ENCODE assay signal across 19 cellular contexts in the genomic region with DNA sequence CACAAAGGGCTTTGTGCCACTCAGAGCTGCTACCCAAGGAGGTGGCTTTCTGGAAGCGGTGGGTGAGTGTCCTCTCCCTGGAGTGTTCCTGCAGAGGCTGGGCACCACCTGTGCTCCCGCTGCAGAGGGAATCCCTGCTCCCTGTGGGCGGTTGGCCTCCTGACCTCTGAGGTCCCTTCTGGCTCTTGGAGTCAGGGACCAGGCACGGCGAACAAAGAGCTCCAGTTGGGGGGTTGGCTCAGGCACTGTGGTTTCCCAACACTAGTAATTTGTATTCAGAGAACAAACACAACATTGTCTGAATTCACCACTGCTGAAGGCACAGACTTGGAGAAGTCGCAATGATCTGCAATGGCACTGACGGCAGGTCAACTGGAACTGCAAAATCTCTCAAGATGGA.
DNase-seq lines count a peak whose midpoint lies in the region; ATAC-seq, FAIRE-seq and TF ChIP-seq lines count a peak whose summit lies in the region.
"Had no signal": no experiment of that assay in that cellular context is flagged by ENCODE, and none has a peak within 500 bp of the region (broad histone marks: within the 10 kb centered on the region; RNA-seq: fewer than 3 reads in every experiment).

No MANE protein-coding gene starts in this region.

- TF ChIP-seq POLR2A in HepG2 (IDR thresholded peaks at IDR 0.05; ENCODE audit: insufficient read depth in 1 of 2, low read depth in 2 of 2, low read length in 2 of 2) (no peak), right lobe of liver (IDR thresholded peaks at IDR 0.05) (no peak)

- H3K14ac ChIP-seq in neuronal stem cell (ENCODE audit: low read length) = no peak overlapping the region

- no peak overlapping the region for H3K27ac Mint-ChIP-seq in glutamatergic neuron (ENCODE audit: unreplicated experiment)
- no peak overlapping the region for H3K27ac Mint-ChIP-seq in activated CD4-positive, alpha-beta memory T cell treated with anti-CD3 and anti-CD28 coated beads for 36 hours
- H3K27ac Mint-ChIP-seq: activated naive CD8-positive, alpha-beta T cell treated with anti-CD3 and anti-CD28 coated beads, Interleukin-2, amount 50 U/mL, for 24 hours; activated T-helper 17 cell treated with anti-CD3 and anti-CD28 coated beads, Interleukin-2, amount 50 U/mL, for 72 hours; stimulated activated naive CD8-positive, alpha-beta T cell treated with anti-CD3 and anti-CD28 coated beads, Interleukin-15, Interleukin-2, amounts not matched to agents 100 ng/mL and 50 ng/mL, for 24 hours had no signal

- H3K4me2 ChIP-seq in HepG2 (ENCODE audit: low read depth, low read length) = peak overlapping the region; percentile 35; the same call in 1 of the 2 replicates
- no peak overlapping the region for H3K4me2 ChIP-seq in neuronal stem cell (ENCODE audit: insufficient read depth, low read length, poor library complexity, severe bottlenecking)
- H3K4me2 ChIP-seq: A549 had no signal

- no peak overlapping the region for H2BK12ac ChIP-seq in neuronal stem cell (ENCODE audit: low read length)

- H4K91ac ChIP-seq in neuronal stem cell (ENCODE audit: low read depth, low read length, poor library complexity) = no peak overlapping the region

- H3K9ac ChIP-seq in HepG2 (ENCODE audit: insufficient read depth, low read depth, low read length) (no peak overlapping the region), neuronal stem cell (ENCODE audit: low read depth, low read length, poor library complexity) (no peak overlapping the region)

- H4K8ac ChIP-seq in neuronal stem cell (ENCODE audit: low read depth, low read length) = no peak overlapping the region

- H2BK5ac ChIP-seq in neuronal stem cell (ENCODE audit: low read length) = no peak overlapping the region

- DNase-seq in HepG2 (ENCODE audit: low spot score) (peak; percentile 34), right lobe of liver (no peak), glutamatergic neuron (peak; percentile 21), neuronal stem cell (ENCODE audit: low spot score) (peak; percentile 26), urothelium cell line (ENCODE audit: low spot score) (peak; percentile 71), COR-L47 (lab: John Stamatoyannopoulos, UW) (no peak), cerebellar nuclear complex (lab: John Stamatoyannopoulos, UW) (no peak)
- no peak for DNase-seq in activated CD4-positive, alpha-beta memory T cell treated with anti-CD3 and anti-CD28 coated beads for 36 hours
- DNase-seq: activated naive CD8-positive, alpha-beta T cell treated with anti-CD3 and anti-CD28 coated beads, Interleukin-2, amount 50 U/mL, for 24 hours; CD4-positive, CD25-positive, alpha-beta regulatory T cell; DND-41; Kasumi-1; NCI-H146; NCI-H2227 treated with DMSO at 0.1 percent for 48 hours; stimulated activated CD4-positive, alpha-beta T cell treated with anti-CD3 and anti-CD28 coated beads, Interleukin-15, amount 100 ng/mL, for 24 hours had no signal

- no peak for TF ChIP-seq RAD21 in HepG2 (CRISPR knock-in tag; IDR thresholded peaks at IDR 0.05)

- no TSS peak for BruUV-seq in HepG2 (replicated peaks; lab: Mats Ljungman, UMichigan)

- no peak overlapping the region for H3K4ac ChIP-seq in neuronal stem cell (ENCODE audit: low read length)

- H3K27me3 Mint-ChIP-seq in glutamatergic neuron (ENCODE audit: unreplicated experiment) = no peaks in the 10 kb centered on the region
- H3K27me3 Mint-ChIP-seq in activated CD4-positive, alpha-beta memory T cell treated with anti-CD3 and anti-CD28 coated beads for 36 hours = no peaks in the 10 kb centered on the region
- H3K27me3 Mint-ChIP-seq: activated naive CD8-positive, alpha-beta T cell treated with anti-CD3 and anti-CD28 coated beads, Interleukin-2, amount 50 U/mL, for 24 hours; activated T-helper 17 cell treated with anti-CD3 and anti-CD28 coated beads, Interleukin-2, amount 50 U/mL, for 72 hours had no signal

- FAIRE-seq in HepG2 (lab: Jason Lieb, UNC) (peak; percentile 50), urothelium cell line (lab: Jason Lieb, UNC) (no peak)
- FAIRE-seq: A549 had no signal

- no peaks in the 10 kb centered on the region for H3K79me2 ChIP-seq in HepG2 (ENCODE audit: insufficient read depth, low read length)

- peak; percentile 73 for ATAC-seq in HepG2
- no peak for ATAC-seq in right lobe of liver
- ATAC-seq: A549; activated naive CD8-positive, alpha-beta T cell treated with anti-CD3 and anti-CD28 coated beads, Interleukin-2, amount 50 U/mL, for 24 hours; activated T-helper 17 cell treated with anti-CD3 and anti-CD28 coated beads, Interleukin-2, amount 50 U/mL, for 72 hours had no signal

- H3K9me3 ChIP-seq in HepG2 (ENCODE audit: low read length) (no peaks in the 10 kb centered on the region), right lobe of liver (no peaks in the 10 kb centered on the region), neuronal stem cell (replicated peaks in 1 of 2; ENCODE audit: control insufficient read depth in 2 of 2, insufficient read depth in 1 of 2, low read depth in 1 of 2, low read length in 2 of 2) (no peaks in the 10 kb centered on the region)
- H3K9me3 ChIP-seq: A549, prostate gland had no signal

- 0% methylated on average over 3 of the region's 7 CpGs for WGBS in HepG2 (ENCODE audit: low lambda C conversion rate)
- 66% methylated on average over 5 of the region's 7 CpGs for WGBS in right lobe of liver (ENCODE audit: insufficient coverage, low coverage, low lambda C conversion rate, missing lambda C conversion rate)
- WGBS in neuronal stem cell (ENCODE audit: extremely low coverage in 2 of 2, insufficient read length in 2 of 2, insufficient replicate concordance in 1 of 2), 2 donors = no CpG with 5 or more reads among the region's 7 CpGs

- H3K4me1 ChIP-seq in HepG2 (ENCODE audit: insufficient read depth, low read length) (peaks cover 10% of the 10 kb centered on the region), right lobe of liver (no peaks in the 10 kb centered on the region), neuronal stem cell (ENCODE audit: control insufficient read depth in 2 of 2, insufficient read depth in 1 of 2, low read depth in 1 of 2, low read length in 2 of 2) (peaks cover 7 to 11% of the 10 kb centered on the region in 2 donors)
- H3K4me1 ChIP-seq: A549, prostate gland had no signal

- in situ Hi-C loops in HepG2 (cut with HindIII; ENCODE audit: extremely low pct_ligation_motif_present, low pct_unique_long_range_greater_than_20kb) = no loop called here

- no peak overlapping the region for H2BK15ac ChIP-seq in neuronal stem cell (ENCODE audit: low read length)

- no peak overlapping the region for H3K4me3 Mint-ChIP-seq in glutamatergic neuron (ENCODE audit: unreplicated experiment)
- no peak overlapping the region for H3K4me3 Mint-ChIP-seq in activated CD4-positive, alpha-beta memory T cell treated with anti-CD3 and anti-CD28 coated beads for 36 hours
- H3K4me3 Mint-ChIP-seq: activated naive CD8-positive, alpha-beta T cell treated with anti-CD3 and anti-CD28 coated beads, Interleukin-2, amount 50 U/mL, for 24 hours; activated T-helper 17 cell treated with anti-CD3 and anti-CD28 coated beads, Interleukin-2, amount 50 U/mL, for 72 hours; CD4-positive, CD25-positive, alpha-beta regulatory T cell; stimulated activated naive CD8-positive, alpha-beta T cell treated with anti-CD3 and anti-CD28 coated beads, Interleukin-15, Interleukin-2, amounts not matched to agents 100 ng/mL and 50 ng/mL, for 24 hours had no signal

- CTCF ChIA-PET in HepG2 (lab: Yijun Ruan, JAX; ENCODE audit: low intra/inter-chr PET ratio, low total read pairs) = no interaction called here
- CTCF ChIA-PET in activated CD4-positive, alpha-beta memory T cell treated with anti-CD3 and anti-CD28 coated beads for 36 hours (lab: Charles Lee) = no interaction called here

- intact Hi-C loops in HepG2 (cut with micrococcal nuclease; ENCODE audit: unreplicated experiment) (no loop called here), right lobe of liver (cut with DNase I) (no loop called here)
- intact Hi-C loops in activated CD4-positive, alpha-beta memory T cell treated with anti-CD3 and anti-CD28 coated beads for 36 hours (cut with micrococcal nuclease) = no loop called here

- POLR2A ChIA-PET in HepG2 (lab: Yijun Ruan, JAX) = no interaction called here
- POLR2A ChIA-PET in activated CD4-positive, alpha-beta memory T cell treated with anti-CD3 and anti-CD28 coated beads for 36 hours (lab: Charles Lee) = no interaction called here

- H3K36me3 ChIP-seq in HepG2 (replicated peaks in 1 of 2; ENCODE audit: control insufficient read depth in 1 of 2, insufficient read depth in 2 of 2, low read length in 2 of 2) (no peaks in the 10 kb centered on the region), right lobe of liver (no peaks in the 10 kb centered on the region), neuronal stem cell (replicated peaks in 1 of 2; ENCODE audit: control insufficient read depth in 2 of 2, insufficient read depth in 2 of 2, low read length in 2 of 2) (no peaks in the 10 kb centered on the region)
- H3K36me3 ChIP-seq: prostate gland had no signal

- H3K4me1 Mint-ChIP-seq in glutamatergic neuron (ENCODE audit: low read depth, unreplicated experiment) = peaks cover 11% of the 10 kb centered on the region
- no peaks in the 10 kb centered on the region for H3K4me1 Mint-ChIP-seq in activated CD4-positive, alpha-beta memory T cell treated with anti-CD3 and anti-CD28 coated beads for 36 hours (ENCODE audit: low read depth)
- H3K4me1 Mint-ChIP-seq: activated naive CD8-positive, alpha-beta T cell treated with anti-CD3 and anti-CD28 coated beads, Interleukin-2, amount 50 U/mL, for 24 hours; activated T-helper 17 cell treated with anti-CD3 and anti-CD28 coated beads, Interleukin-2, amount 50 U/mL, for 72 hours had no signal

- H3K18ac ChIP-seq in neuronal stem cell (ENCODE audit: low read length) = peak overlapping the region; percentile 50

- H2AFZ ChIP-seq in HepG2 (ENCODE audit: low read length) (no peak overlapping the region), neuronal stem cell (ENCODE audit: low read length) (peak overlapping the region; percentile 31)

- no peaks in the 10 kb centered on the region for H3K79me1 ChIP-seq in neuronal stem cell (ENCODE audit: low read depth, low read length)

- H3K9me3 Mint-ChIP-seq in glutamatergic neuron (ENCODE audit: unreplicated experiment) = peaks cover 6% of the 10 kb centered on the region
- no peaks in the 10 kb centered on the region for H3K9me3 Mint-ChIP-seq in activated CD4-positive, alpha-beta memory T cell treated with anti-CD3 and anti-CD28 coated beads for 36 hours
- H3K9me3 Mint-ChIP-seq: activated naive CD8-positive, alpha-beta T cell treated with anti-CD3 and anti-CD28 coated beads, Interleukin-2, amount 50 U/mL, for 24 hours; activated T-helper 17 cell treated with anti-CD3 and anti-CD28 coated beads, Interleukin-2, amount 50 U/mL, for 72 hours; CD4-positive, CD25-positive, alpha-beta regulatory T cell; stimulated activated naive CD8-positive, alpha-beta T cell treated with anti-CD3 and anti-CD28 coated beads, Interleukin-15, Interleukin-2, amounts not matched to agents 100 ng/mL and 50 ng/mL, for 24 hours had no signal

- no peak overlapping the region for H3K27ac ChIP-seq in HepG2 (ENCODE audit: extremely low read length, insufficient read depth, low read length)
- H3K27ac ChIP-seq in right lobe of liver = no peak overlapping the region
- no peak overlapping the region for H3K27ac ChIP-seq in neuronal stem cell (replicated peaks; ENCODE audit: low read length)
- H3K27ac ChIP-seq: A549, prostate gland had no signal

- no peak for TF ChIP-seq CTCF in HepG2 (CRISPR knock-in tag; IDR thresholded peaks at IDR 0.05)
- no peak for TF ChIP-seq CTCF in right lobe of liver (IDR thresholded peaks at IDR 0.05)
- TF ChIP-seq CTCF in glutamatergic neuron (IDR thresholded peaks at IDR 0.05; ENCODE audit: partially characterized antibody, unreplicated experiment) = no peak

- H3K36me3 Mint-ChIP-seq in glutamatergic neuron (ENCODE audit: unreplicated experiment) = no peaks in the 10 kb centered on the region
- H3K36me3 Mint-ChIP-seq in activated CD4-positive, alpha-beta memory T cell treated with anti-CD3 and anti-CD28 coated beads for 36 hours = no peaks in the 10 kb centered on the region
- H3K36me3 Mint-ChIP-seq: CD4-positive, CD25-positive, alpha-beta regulatory T cell had no signal

- H3K27me3 ChIP-seq in HepG2 (ENCODE audit: control insufficient read depth in 1 of 2, insufficient read depth in 2 of 2, low read length in 2 of 2) = no peaks in the 10 kb centered on the region
- H3K27me3 ChIP-seq in right lobe of liver = no peaks in the 10 kb centered on the region
- H3K27me3 ChIP-seq in neuronal stem cell (ENCODE audit: control insufficient read depth in 3 of 3, insufficient read depth in 3 of 3, low read depth in 1 of 3, low read length in 3 of 3) = no peaks in the 10 kb centered on the region

- no peak overlapping the region for H2BK120ac ChIP-seq in neuronal stem cell (ENCODE audit: low read depth, low read length)

- TF ChIP-seq EP300 in HepG2 (IDR thresholded peaks at IDR 0.05; ENCODE audit: low read depth in 2 of 2, low read length in 2 of 2) (no peak), HepG2 (CRISPR knock-in tag; IDR thresholded peaks at IDR 0.05; ENCODE audit: borderline replicate concordance) (no peak)

- peak overlapping the region in 1 of 3 experiments; percentile 31; a peak in 1 of 6 replicates for H3K4me3 ChIP-seq in HepG2 (replicated peaks in 1 of 3; ENCODE audit: insufficient read depth in 1 of 3, low read depth in 2 of 3, low read length in 3 of 3)
- H3K4me3 ChIP-seq in right lobe of liver = no peak overlapping the region
- no peak overlapping the region for H3K4me3 ChIP-seq in neuronal stem cell (ENCODE audit: low read length in 2 of 2)
- H3K4me3 ChIP-seq: A549, prostate gland had no signal

- no peak overlapping the region for H2AK5ac ChIP-seq in neuronal stem cell (ENCODE audit: low read depth, low read length)

- no peak overlapping the region for H3K23ac ChIP-seq in neuronal stem cell (ENCODE audit: low read depth, low read length, poor library complexity)

- no peaks in the 10 kb centered on the region for H4K20me1 ChIP-seq in HepG2 (ENCODE audit: insufficient read depth, low read length)

Comparison
In these comparisons a context has a peak if more than half of its experiments do, and no peak if none do; other contexts are left out.
1. DNase-seq: peak in HepG2 (single experiment), glutamatergic neuron (single experiment), neuronal stem cell (single experiment) and urothelium cell line (single experiment); none in right lobe of liver (0 of 3), COR-L47 (single experiment), cerebellar nuclear complex (0 of 2) and activated CD4-positive, alpha-beta memory T cell treated with anti-CD3 and anti-CD28 coated beads for 36 hours (single experiment).